ENCODE assay signal across 1 cellular context in genomic region chr5:141608557-141608956, GRCh38.
A peak's percentile ranks its signal among the peaks of the same experiment; 100 is the strongest.
TF ChIP-seq lines count a peak whose summit lies in the region.

No MANE protein-coding gene starts in this region.

TF ChIP-seq in K562, 482 proteins besides CTCF, POLR2A, EP300 and RAD21:
- TF ChIP-seq ETS2 (tag; IDR thresholded peaks at IDR 0.05; ENCODE audit: borderline replicate concordance, poor library complexity, severe bottlenecking), result no peak
- no peak for TF ChIP-seq ZNF592 (IDR thresholded peaks at IDR 0.05)
- TF ChIP-seq CREB5 (CRISPR knock-in tag; IDR thresholded peaks at IDR 0.05), result no peak
- TF ChIP-seq NKRF (IDR thresholded peaks at IDR 0.05; ENCODE audit: borderline replicate concordance), result no peak
- TF ChIP-seq HMBOX1 (IDR thresholded peaks at IDR 0.05), result 0 out of 2 replicates have a peak, but pooled peaks have one; percentile 45
- no peak for TF ChIP-seq ZNF311 (CRISPR knock-in tag; IDR thresholded peaks at IDR 0.05)
